Comparison of ENCODE assay signal across 8 cellular contexts in the genomic region with DNA sequence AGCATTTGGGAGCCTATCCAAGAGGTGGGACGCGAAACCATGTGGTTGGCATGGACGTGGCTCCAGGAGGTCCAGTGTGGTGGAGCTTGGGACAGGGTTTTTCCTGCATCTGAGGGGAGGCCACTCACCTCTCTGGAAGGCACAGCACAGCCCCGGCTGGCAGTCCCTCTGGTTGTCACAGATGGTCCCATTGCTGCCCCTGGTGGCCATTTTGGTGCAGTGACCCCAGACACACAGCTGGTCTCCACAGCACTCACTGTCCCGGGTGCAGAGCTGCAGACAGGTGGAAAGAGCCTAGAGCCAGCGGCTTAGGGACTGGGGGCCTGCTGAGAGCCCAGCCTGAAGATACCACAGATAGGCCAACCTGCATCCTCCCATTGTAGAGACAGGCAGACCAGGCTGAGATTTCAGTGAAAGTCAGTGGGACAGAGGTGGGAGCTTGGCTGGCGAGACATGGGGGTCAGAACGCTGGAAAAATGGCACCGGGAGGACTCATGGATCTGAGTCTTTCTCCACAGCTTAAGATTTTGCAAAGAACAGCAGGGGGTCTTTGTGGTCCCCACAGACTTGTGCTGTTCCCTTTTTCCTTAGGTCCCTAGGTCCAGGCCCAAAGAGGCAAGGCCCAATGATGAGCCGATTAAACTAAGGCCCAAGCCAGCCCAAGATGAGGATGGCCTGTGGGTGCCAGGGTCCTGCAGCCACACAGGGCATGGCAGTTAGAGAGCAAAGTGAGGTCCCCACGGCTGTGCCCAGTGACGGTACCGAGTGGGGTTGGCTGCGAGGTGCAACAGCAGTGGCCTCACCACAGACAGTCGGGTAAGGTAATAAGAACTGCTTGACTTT. TPM values are rescaled to one million over a fixed set of nuclear protein-coding genes. Genes with fewer than 3 reads are reported as not detected.
DNase-seq lines count a peak whose midpoint lies in the region; ATAC-seq and TF ChIP-seq lines count a peak whose summit lies in the region.

No MANE protein-coding gene starts in this region.

- peak overlapping the region; percentile 27 for H3K27ac Mint-ChIP-seq in chondrocyte (ENCODE audit: unreplicated experiment)

- peak; percentile 96 for ATAC-seq in HG02623 (IDR thresholded peaks at IDR 0.05; ENCODE audit: unreplicated experiment)
- ATAC-seq in activated CD4-positive, CD25-positive, alpha-beta regulatory T cell treated with anti-CD3 and anti-CD28 coated beads, Interleukin-2, amount 50 U/mL, for 24 hours: peak; percentile 71 to 76

- peak; percentile 82 for TF ChIP-seq CTCF in chondrocyte (IDR thresholded peaks at IDR 0.05)

- peaks cover 21% of the 10 kb centered on the region for H3K4me1 Mint-ChIP-seq in chondrocyte (ENCODE audit: low read depth)

- peak; percentile 71 for DNase-seq in activated gamma-delta T cell treated with Interleukin-2 at 50 U/mL for 16 hours
- DNase-seq in activated gamma-delta T cell (lab: John Stamatoyannopoulos, UW): no peak
- DNase-seq in NCI-H1105 (lab: John Stamatoyannopoulos, UW): peak; percentile 53
- DNase-seq in chondrocyte (ENCODE audit: low spot score): no peak
- peak; percentile 80 for DNase-seq in medulla oblongata (ENCODE audit: extremely low spot score)
- DNase-seq in stimulated activated CD8-positive, alpha-beta memory T cell treated with anti-CD3 and anti-CD28 coated beads, Interleukin-2, amount 100 ng/mL, for 48 hours (ENCODE audit: low read depth in 2 of 2): peak; percentile 54 to 63

- H3K9me3 Mint-ChIP-seq in chondrocyte (ENCODE audit: low read depth): no peaks in the 10 kb centered on the region

- no peaks in the 10 kb centered on the region for H3K27me3 Mint-ChIP-seq in chondrocyte (ENCODE audit: low read depth)

- no peak overlapping the region for H3K4me3 Mint-ChIP-seq in chondrocyte (ENCODE audit: unreplicated experiment)

- H3K36me3 Mint-ChIP-seq in chondrocyte (ENCODE audit: low read depth): peaks cover 40% of the 10 kb centered on the region

RNA-seq across cellular contexts. Expression of a gene that starts 41.4 kb away (rescaled TPM):
- total RNA-seq in chondrocyte: 575 to 655 TPM (median 579 TPM) in 3 replicates

Comparison
In these comparisons a context has a peak if more than half of its experiments do, and no peak if none do; other contexts are left out.
1. DNase-seq: peak in activated gamma-delta T cell treated with Interleukin-2 at 50 U/mL for 16 hours (single experiment), NCI-H1105 (single experiment), medulla oblongata (single experiment) and stimulated activated CD8-positive, alpha-beta memory T cell treated with anti-CD3 and anti-CD28 coated beads, Interleukin-2, amount 100 ng/mL, for 48 hours (2 of 2); none in activated gamma-delta T cell (single experiment) and chondrocyte (single experiment).